ENCODE assay signal across 8 cellular contexts in genomic region chr11:57324154-57324885, GRCh38. TPM values are rescaled to one million over a fixed set of nuclear protein-coding genes. Genes with fewer than 3 reads are reported as not detected.
DNase-seq lines count a peak whose midpoint lies in the region; ATAC-seq and TF ChIP-seq lines count a peak whose summit lies in the region.

No MANE protein-coding gene starts in this region.

- in situ Hi-C loops in G401 (cut with HindIII; ENCODE audit: low sequenced_read_pairs) = no loop called here

- peak; percentile 18 for ATAC-seq in HG03135 (IDR thresholded peaks at IDR 0.05; ENCODE audit: unreplicated experiment)
- ATAC-seq in lung (ENCODE audit: insufficient read depth, low FRiP score) = no peak
- ATAC-seq in HG02970 (IDR thresholded peaks at IDR 0.05; ENCODE audit: low FRiP score, unreplicated experiment) = no peak
- ATAC-seq in GM19324 (IDR thresholded peaks at IDR 0.05; ENCODE audit: low FRiP score, unreplicated experiment) = no peak

- H3K27me3 ChIP-seq in SK-N-SH (ENCODE audit: insufficient read depth) (no peaks in the 10 kb centered on the region), lung (ENCODE audit: control insufficient read depth, insufficient read depth) (no peaks in the 10 kb centered on the region), tibial artery (no peaks in the 10 kb centered on the region)

- peaks cover 37 to 39% of the 10 kb centered on the region in 2 experiments for H3K36me3 ChIP-seq in SK-N-SH (replicated peaks in 1 of 2; ENCODE audit: control insufficient read depth in 1 of 2, insufficient read depth in 2 of 2, low read length in 1 of 2)
- peaks cover 0 to 24% of the 10 kb centered on the region in 2 donors for H3K36me3 ChIP-seq in lung (ENCODE audit: control insufficient read depth in 2 of 2, insufficient read depth in 2 of 2, low read length in 2 of 2)
- peaks cover 37 to 47% (median 44%) of the 10 kb centered on the region in 3 donors for H3K36me3 ChIP-seq in tibial artery

- peaks cover 54% of the 10 kb centered on the region for H3K4me1 Mint-ChIP-seq in dendritic cell treated with granulocyte-macrophage colony-stimulating factor and Interleukin-4, amounts not matched to agents 40 ng/mL and 50 ng/mL, for 4 days (ENCODE audit: low read depth)

- H3K4me3 ChIP-seq in SK-N-SH (ENCODE audit: low read depth in 2 of 2, low read length in 1 of 2) (peak overlapping the region; percentile 84 to 86), lung (peak overlapping the region; percentile 66), tibial artery (peak overlapping the region; percentile 81 to 92)

- intact Hi-C loops in dendritic cell treated with granulocyte-macrophage colony-stimulating factor and Interleukin-4, amounts not matched to agents 40 ng/mL and 50 ng/mL, for 4 days (cut with micrococcal nuclease) = no loop called here
- intact Hi-C loops in tibial artery (cut with DNase I; ENCODE audit: low total_unique reads) = no loop called here

- TF ChIP-seq EP300 in SK-N-SH (IDR thresholded peaks at IDR 0.05; ENCODE audit: borderline replicate concordance in 1 of 2, low read depth in 1 of 2, low read length in 1 of 2) = no peak

- peak overlapping the region; percentile 89 to 90 for H3K27ac ChIP-seq in SK-N-SH (ENCODE audit: low read depth in 2 of 2, low read length in 1 of 2)
- H3K27ac ChIP-seq in lung (ENCODE audit: low read depth in 1 of 2, low read length in 1 of 2) = peak overlapping the region; percentile 95 to 96
- peak overlapping the region; percentile 94 to 98 for H3K27ac ChIP-seq in tibial artery

- WGBS in SK-N-SH (ENCODE audit: low lambda C conversion rate) = under 1% methylated on average over 28 of the region's 64 CpGs
- 2 to 7% methylated on average over 23 to 62 of the region's 64 CpGs for WGBS in lung, 2 donors

- H3K36me3 Mint-ChIP-seq in dendritic cell treated with granulocyte-macrophage colony-stimulating factor and Interleukin-4, amounts not matched to agents 40 ng/mL and 50 ng/mL, for 4 days (ENCODE audit: low read depth) = peaks cover 38% of the 10 kb centered on the region

- H3K9me3 Mint-ChIP-seq in dendritic cell treated with granulocyte-macrophage colony-stimulating factor and Interleukin-4, amounts not matched to agents 40 ng/mL and 50 ng/mL, for 4 days = no peaks in the 10 kb centered on the region

- H3K4me1 ChIP-seq in SK-N-SH (ENCODE audit: control insufficient read depth in 1 of 2, insufficient read depth in 2 of 2, low read depth in 1 of 2, low read length in 1 of 2) (peaks cover 40 to 42% of the 10 kb centered on the region in 2 experiments), lung (ENCODE audit: control insufficient read depth in 2 of 2, insufficient read depth in 2 of 2, low read length in 2 of 2) (peaks cover 0 to 21% of the 10 kb centered on the region in 2 donors), tibial artery (peaks cover 4 to 54% (median 46%) of the 10 kb centered on the region in 4 donors)

- no peak for TF ChIP-seq RAD21 in SK-N-SH (IDR thresholded peaks at IDR 0.05; ENCODE audit: low read length)

- H3K4me3 Mint-ChIP-seq in dendritic cell treated with granulocyte-macrophage colony-stimulating factor and Interleukin-4, amounts not matched to agents 40 ng/mL and 50 ng/mL, for 4 days = peak overlapping the region; percentile 82

- H3K27ac Mint-ChIP-seq in dendritic cell treated with granulocyte-macrophage colony-stimulating factor and Interleukin-4, amounts not matched to agents 40 ng/mL and 50 ng/mL, for 4 days = peak overlapping the region; percentile 90

- H3K4me2 ChIP-seq in SK-N-SH = peak overlapping the region; percentile 91

- H2AFZ ChIP-seq in SK-N-SH (ENCODE audit: low read depth) = no peak overlapping the region; the same call in 1 of the 2 replicates

- peaks cover 7% of the 10 kb centered on the region for H3K27me3 Mint-ChIP-seq in dendritic cell treated with granulocyte-macrophage colony-stimulating factor and Interleukin-4, amounts not matched to agents 40 ng/mL and 50 ng/mL, for 4 days

- CTCF ChIA-PET in SK-N-SH (lab: Yijun Ruan, JAX) = interaction anchor here (0.7 to 1.5 kb wide), 4 partner anchors 11 to 203 kb away, joined by 4 to 6 read pairs (median 4); partner anchors contain the start of gene SSRP1

- POLR2A ChIA-PET in SK-N-SH (lab: Yijun Ruan, JAX) = interaction anchor here (0.7 to 3.7 kb wide), 5 partner anchors 10 to 219 kb away, joined by 3 to 29 read pairs (median 3); partner anchors contain the start of gene SSRP1

- DNase-seq in G401 (ENCODE audit: low spot score) = peak; percentile 36
- DNase-seq in SK-N-SH = peak; percentile 94
- peak; percentile 49 for DNase-seq in lung (ENCODE audit: low spot score)
- DNase-seq in tibial artery = peak in 1 of 2 donors; percentile 81

- no peaks in the 10 kb centered on the region for H4K20me1 ChIP-seq in SK-N-SH (ENCODE audit: insufficient read depth)

- TF ChIP-seq CTCF in SK-N-SH (IDR thresholded peaks at IDR 0.05) (no peak), lung (IDR thresholded peaks at IDR 0.05; ENCODE audit: control extremely low read depth, extremely low read depth) (no peak), tibial artery (IDR thresholded peaks at IDR 0.05) (no peak)

- peaks cover 42% of the 10 kb centered on the region for H3K79me2 ChIP-seq in SK-N-SH (ENCODE audit: insufficient read depth)

- peak overlapping the region; percentile 87 for H3K9ac ChIP-seq in SK-N-SH

- H3K9me3 ChIP-seq in SK-N-SH (no peaks in the 10 kb centered on the region), lung (ENCODE audit: control insufficient read depth in 2 of 2, insufficient read depth in 1 of 2, low read length in 1 of 2) (no peaks in the 10 kb centered on the region), tibial artery (no peaks in the 10 kb centered on the region)

- peaks cover 32% of the 10 kb centered on the region for H3F3A ChIP-seq in SK-N-SH (replicated peaks; ENCODE audit: insufficient read depth)

- H3K9me2 ChIP-seq in SK-N-SH = no peaks in the 10 kb centered on the region

TF ChIP-seq in SK-N-SH, 30 proteins besides CTCF, POLR2A, EP300 and RAD21:
- TF ChIP-seq MXI1 (IDR thresholded peaks at IDR 0.05; ENCODE audit: low read depth, low read length) = 0 out of 2 replicates have a peak, but pooled peaks have one; percentile 19
- TF ChIP-seq TAF1 (IDR thresholded peaks at IDR 0.05; ENCODE audit: borderline replicate concordance, low read depth, low read length) = no peak
TF ChIP-seq in SK-N-SH: peak in this region for 1.

RNA-seq across cellular contexts. Expression of gene TNKS1BP1, which starts 0.4 kb away (rescaled TPM):
- total RNA-seq in G401 (2014; rRNA removed; shearing (Covaris generic)) = 36.0 and 46.3 TPM in 2 replicates
- 29.6 and 43.3 TPM in 2 replicates for polyA plus RNA-seq in SK-N-SH (2012; rRNA removed)
- polyA plus RNA-seq in SK-N-SH (2012; cell fraction: cytosol; rRNA removed) = 18.0 and 25.0 TPM in 2 replicates
- polyA plus RNA-seq in SK-N-SH (2012; cell fraction: nucleus; rRNA removed) = 108 and 113 TPM in 2 replicates
- total RNA-seq in lung = 100 to 1,000 TPM; 107 to 220 TPM
- 100 to 1,000 TPM in 1 of 2 donors, 10 to 100 TPM in 1; 87.0 to 171 TPM for polyA plus RNA-seq in lung

RNA-seq across cellular contexts. Expression of gene SSRP1, which starts 11.4 kb away (rescaled TPM):
- total RNA-seq in G401 (2014; rRNA removed; shearing (Covaris generic)) = 194 and 208 TPM in 2 replicates
- polyA plus RNA-seq in SK-N-SH (2012; rRNA removed) = 122 and 137 TPM in 2 replicates
- polyA plus RNA-seq in SK-N-SH (2012; cell fraction: cytosol; rRNA removed) = 146 and 159 TPM in 2 replicates
- polyA plus RNA-seq in SK-N-SH (2012; cell fraction: nucleus; rRNA removed) = 103 and 108 TPM in 2 replicates
- 10 to 100 TPM; 54.7 to 76.9 TPM for total RNA-seq in lung
- polyA plus RNA-seq in lung = 10 to 100 TPM; 37.1 to 74.4 TPM

RNA-seq across cellular contexts. Expression of gene P2RX3, which starts 13.8 kb away (rescaled TPM):
- 7.1 and 11.4 TPM in 2 replicates for total RNA-seq in G401 (2014; rRNA removed; shearing (Covaris generic))
- polyA plus RNA-seq in SK-N-SH (2012; rRNA removed) (not detected in 2 replicates), lung (not detected)
- not detected in 2 replicates for polyA plus RNA-seq in SK-N-SH (2012; cell fraction: cytosol; rRNA removed)
- polyA plus RNA-seq in SK-N-SH (2012; cell fraction: nucleus; rRNA removed) = 0.05 TPM in 1 of 2 replicates, not detected in the other
- total RNA-seq in lung = under 1 TPM in 1 of 2 donors, not detected in 1; 0.11 TPM

RNA-seq across cellular contexts. Expression of gene PRG3, which starts 56.6 kb away (rescaled TPM):
- total RNA-seq in G401 (2014; rRNA removed; shearing (Covaris generic)) = not detected in 2 replicates
- polyA plus RNA-seq in SK-N-SH (2012; rRNA removed) = not detected in 2 replicates
- not detected in 2 replicates for polyA plus RNA-seq in SK-N-SH (2012; cell fraction: cytosol; rRNA removed)
- not detected in 2 replicates for polyA plus RNA-seq in SK-N-SH (2012; cell fraction: nucleus; rRNA removed)
- total RNA-seq in lung = 1 to 10 TPM in 1 of 2 donors, not detected in 1; 1.4 TPM
- polyA plus RNA-seq in lung = under 1 TPM in 1 of 2 donors, not detected in 1; 0.63 TPM
